1 cellular context compared by ENCODE assay signal in genomic region chr14:70005281-70005805, GRCh38.
TF ChIP-seq lines count a peak whose summit lies in the region.

No MANE protein-coding gene starts in this region.

TF ChIP-seq in liver, 16 proteins besides CTCF, POLR2A, EP300 and RAD21 (continued from another document):
- no peak for TF ChIP-seq ATF3 (IDR thresholded peaks at IDR 0.05)
